In the genomic region with DNA sequence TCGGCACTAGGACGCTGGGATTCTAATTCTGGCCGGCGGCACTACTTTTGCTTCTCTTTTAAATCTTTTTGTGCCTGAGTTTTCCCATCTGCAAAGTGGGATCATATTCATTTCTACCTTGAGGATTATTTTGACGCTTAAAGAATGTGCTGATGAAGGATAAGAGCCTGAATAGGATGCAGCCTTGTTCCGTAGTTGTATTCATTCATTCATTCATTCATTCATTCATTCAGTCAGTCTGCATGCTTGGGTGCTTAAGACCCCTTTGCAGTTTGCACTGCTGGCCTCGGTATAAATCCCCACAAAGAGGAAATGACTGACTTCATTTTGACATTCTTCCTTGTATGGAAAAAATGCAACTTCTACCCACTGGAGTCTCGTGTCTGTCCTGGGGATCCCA, we compare ENCODE assay signal across 18 cellular contexts.
"Had no signal": no experiment of that assay in that cellular context is flagged by ENCODE, and none has a peak within 500 bp of the region (broad histone marks: within the 10 kb centered on the region; RNA-seq: fewer than 3 reads in every experiment).

No MANE protein-coding gene starts in this region.

- H3K27me3 Mint-ChIP-seq: activated CD4-positive, alpha-beta memory T cell treated with anti-CD3 and anti-CD28 coated beads for 36 hours; activated CD4-positive, alpha-beta T cell treated with anti-CD3 and anti-CD28 coated beads for 36 hours; naive thymus-derived CD8-positive, alpha-beta T cell; type B pancreatic cell had no signal

- ATAC-seq: activated CD4-positive, alpha-beta T cell treated with anti-CD3 and anti-CD28 coated beads for 36 hours; activated T-cell treated with anti-CD3 and anti-CD28 coated beads, Interleukin-2, amount 50 U/mL, for 4 hours; naive thymus-derived CD8-positive, alpha-beta T cell; pancreas; SK-N-SH treated with all-trans-retinoic acid at 6 μM for 48 hours had no signal

- H3K36me3 Mint-ChIP-seq: activated CD4-positive, alpha-beta memory T cell treated with anti-CD3 and anti-CD28 coated beads for 36 hours; immature natural killer cell; type B pancreatic cell had no signal

- H3K27ac Mint-ChIP-seq: activated CD4-positive, alpha-beta memory T cell treated with anti-CD3 and anti-CD28 coated beads for 36 hours; activated CD4-positive, alpha-beta T cell treated with anti-CD3 and anti-CD28 coated beads for 36 hours; immature natural killer cell; T-helper 1 cell treated with Interleukin-12 subunit alpha and Interleukin-12 subunit beta and Interleukin-4 antibody, amounts not matched to agents 30 μg/mL and 1 μg/mL, for 36 hours; type B pancreatic cell had no signal

- DNase-seq: activated CD4-positive, alpha-beta memory T cell treated with anti-CD3 and anti-CD28 coated beads for 36 hours; activated CD4-positive, alpha-beta T cell treated with anti-CD3 and anti-CD28 coated beads for 36 hours; activated effector memory CD4-positive, alpha-beta T cell treated with Interleukin-2 at 50 U/mL for 16 hours; activated naive CD4-positive, alpha-beta T cell treated with anti-CD3 and anti-CD28 coated beads, Interleukin-2, amount 50 U/mL, for 16 hours; activated T-cell treated with anti-CD3 and anti-CD28 coated beads, Interleukin-2, amount 50 U/mL, for 4 hours; immature natural killer cell; midbrain; naive thymus-derived CD8-positive, alpha-beta T cell; pancreas; stimulated activated CD4-positive, alpha-beta T cell treated with anti-CD3 and anti-CD28 coated beads, Interleukin-15, amount 100 ng/mL, for 24 hours; stimulated activated CD4-positive, alpha-beta T cell treated with anti-CD3 and anti-CD28 coated beads, Interleukin-4, amount 100 ng/mL, for 24 hours; stimulated activated naive CD8-positive, alpha-beta T cell treated with anti-CD3 and anti-CD28 coated beads, Interleukin-15, Interleukin-2, amounts not matched to agents 100 U/mL and 50 U/mL, for 24 hours; WERI-Rb-1 had no signal

- H3K4me3 Mint-ChIP-seq: activated CD4-positive, alpha-beta memory T cell treated with anti-CD3 and anti-CD28 coated beads for 36 hours; activated CD4-positive, alpha-beta T cell treated with anti-CD3 and anti-CD28 coated beads for 36 hours; activated T-cell treated with anti-CD3 and anti-CD28 coated beads, Interleukin-2, amount 50 U/mL, for 4 hours; immature natural killer cell; naive thymus-derived CD8-positive, alpha-beta T cell; T-helper 1 cell treated with Interleukin-12 subunit alpha and Interleukin-12 subunit beta and Interleukin-4 antibody, amounts not matched to agents 30 μg/mL and 1 μg/mL, for 36 hours; type B pancreatic cell had no signal

- H3K9me3 Mint-ChIP-seq: activated T-cell treated with anti-CD3 and anti-CD28 coated beads, Interleukin-2, amount 50 U/mL, for 4 hours; immature natural killer cell; naive thymus-derived CD8-positive, alpha-beta T cell; T-helper 1 cell treated with Interleukin-12 subunit alpha and Interleukin-12 subunit beta and Interleukin-4 antibody, amounts not matched to agents 30 μg/mL and 1 μg/mL, for 36 hours; type B pancreatic cell had no signal

- H3K9me3 ChIP-seq: pancreas, suprapubic skin had no signal

- H3K27ac ChIP-seq: pancreas, suprapubic skin, WERI-Rb-1 had no signal

- H3K4me1 Mint-ChIP-seq: activated CD4-positive, alpha-beta T cell treated with anti-CD3 and anti-CD28 coated beads for 36 hours; immature natural killer cell had no signal

- H3K36me3 ChIP-seq: pancreas, suprapubic skin, WERI-Rb-1 had no signal

- H3K4me3 ChIP-seq: pancreas, skin epidermis, suprapubic skin had no signal

- H3K27me3 ChIP-seq: pancreas, suprapubic skin had no signal
